ENCODE assay signal across 1 cellular context in genomic region chr9:7402704-7403389, GRCh38.
TF ChIP-seq lines count a peak whose summit lies in the region.

No MANE protein-coding gene starts in this region.

TF ChIP-seq in SK-N-SH treated with all-trans-retinoic acid at 6 μM for 48 hours, 23 proteins besides CTCF, POLR2A, EP300 and RAD21 (continued from another document):
- no peak for TF ChIP-seq ZNF565 (CRISPR knock-in tag; conservative IDR thresholded peaks at IDR 0.05; ENCODE audit: low read depth)
- no peak for TF ChIP-seq ZNF70 (CRISPR knock-in tag; IDR thresholded peaks at IDR 0.05)
- TF ChIP-seq CREB5 (CRISPR knock-in tag; IDR thresholded peaks at IDR 0.05; ENCODE audit: low read depth) = no peak
- no peak for TF ChIP-seq CSDC2 (CRISPR knock-in tag; IDR thresholded peaks at IDR 0.05)
- TF ChIP-seq SNAI2 (CRISPR knock-in tag; IDR thresholded peaks at IDR 0.05) = no peak
- TF ChIP-seq, protein P1, sequence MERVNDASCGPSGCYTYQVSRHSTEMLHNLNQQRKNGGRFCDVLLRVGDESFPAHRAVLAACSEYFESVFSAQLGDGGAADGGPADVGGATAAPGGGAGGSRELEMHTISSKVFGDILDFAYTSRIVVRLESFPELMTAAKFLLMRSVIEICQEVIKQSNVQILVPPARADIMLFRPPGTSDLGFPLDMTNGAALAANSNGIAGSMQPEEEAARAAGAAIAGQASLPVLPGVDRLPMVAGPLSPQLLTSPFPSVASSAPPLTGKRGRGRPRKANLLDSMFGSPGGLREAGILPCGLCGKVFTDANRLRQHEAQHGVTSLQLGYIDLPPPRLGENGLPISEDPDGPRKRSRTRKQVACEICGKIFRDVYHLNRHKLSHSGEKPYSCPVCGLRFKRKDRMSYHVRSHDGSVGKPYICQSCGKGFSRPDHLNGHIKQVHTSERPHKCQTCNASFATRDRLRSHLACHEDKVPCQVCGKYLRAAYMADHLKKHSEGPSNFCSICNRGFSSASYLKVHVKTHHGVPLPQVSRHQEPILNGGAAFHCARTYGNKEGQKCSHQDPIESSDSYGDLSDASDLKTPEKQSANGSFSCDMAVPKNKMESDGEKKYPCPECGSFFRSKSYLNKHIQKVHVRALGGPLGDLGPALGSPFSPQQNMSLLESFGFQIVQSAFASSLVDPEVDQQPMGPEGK (CRISPR knock-in tag; IDR thresholded peaks at IDR 0.05; ENCODE audit: borderline replicate concordance) = no peak
- TF ChIP-seq RARB (CRISPR knock-in tag; IDR thresholded peaks at IDR 0.05) = no peak
- TF ChIP-seq OSR1 (CRISPR knock-in tag; IDR thresholded peaks at IDR 0.05) = no peak
- TF ChIP-seq TOX (CRISPR knock-in tag; IDR thresholded peaks at IDR 0.05; ENCODE audit: borderline replicate concordance) = no peak
- TF ChIP-seq ZC3H10 (CRISPR knock-in tag; IDR thresholded peaks at IDR 0.05) = no peak
- TF ChIP-seq PPARA (CRISPR knock-in tag; IDR thresholded peaks at IDR 0.05; ENCODE audit: borderline replicate concordance) = no peak
- no peak for TF ChIP-seq ARNTL (CRISPR knock-in tag; IDR thresholded peaks at IDR 0.05; ENCODE audit: borderline replicate concordance, low read depth)
- no peak for TF ChIP-seq ZNF8 (CRISPR knock-in tag; IDR thresholded peaks at IDR 0.05)
- no peak for TF ChIP-seq ZFP3 (CRISPR knock-in tag; IDR thresholded peaks at IDR 0.05)
TF ChIP-seq in SK-N-SH treated with all-trans-retinoic acid at 6 μM for 48 hours: peak in this region for 0.
